8 cellular contexts compared by ENCODE assay signal in genomic region chr2:11154460-11155325, GRCh38.
A peak's percentile ranks its signal among the peaks of the same experiment; 100 is the strongest.
DNase-seq lines count a peak whose midpoint lies in the region; ATAC-seq and TF ChIP-seq lines count a peak whose summit lies in the region.

No MANE protein-coding gene starts in this region.

- H3K9me3 ChIP-seq in OCI-LY1 (ENCODE audit: low read length) (no peaks in the 10 kb centered on the region), mucosa of rectum (ENCODE audit: control insufficient read depth in 2 of 2, low read length in 2 of 2) (no peaks in the 10 kb centered on the region)

- H3K4me1 ChIP-seq in OCI-LY1 (ENCODE audit: insufficient read depth, low read length, severe bottlenecking) (peaks cover 14% of the 10 kb centered on the region), mucosa of rectum (ENCODE audit: control insufficient read depth in 2 of 2, insufficient read depth in 2 of 2, low read length in 2 of 2) (peaks cover 8 to 9% of the 10 kb centered on the region in 2 donors)

- no peaks in the 10 kb centered on the region for H3K79me2 ChIP-seq in OCI-LY1 (ENCODE audit: insufficient read depth, low read length)

- H2AFZ ChIP-seq in OCI-LY1 (ENCODE audit: low read length): peak overlapping the region; percentile 48

- peak; percentile 73 for ATAC-seq in GM21529 (IDR thresholded peaks at IDR 0.05; ENCODE audit: unreplicated experiment)

- H4K20me1 ChIP-seq in OCI-LY1 (ENCODE audit: insufficient read depth, low read length): no peaks in the 10 kb centered on the region

- H3K27ac ChIP-seq in OCI-LY1 (ENCODE audit: low read depth, low read length, poor library complexity, severe bottlenecking) (no peak overlapping the region), epithelial cell of prostate (peak overlapping the region; percentile 61), mucosa of rectum (ENCODE audit: low read depth in 2 of 2, low read length in 2 of 2) (peak overlapping the region; percentile 86 to 92)

- no peak for TF ChIP-seq CTCF in OCI-LY1 (IDR thresholded peaks at IDR 0.05; ENCODE audit: low read length)

- H3K27me3 ChIP-seq in OCI-LY1 (ENCODE audit: insufficient read depth, low read length) (no peaks in the 10 kb centered on the region), mucosa of rectum (ENCODE audit: control insufficient read depth in 2 of 2, insufficient read depth in 2 of 2, low read length in 2 of 2) (no peaks in the 10 kb centered on the region)

- DNase-seq in DMS153 (lab: John Stamatoyannopoulos, UW) (peak; percentile 86), HuH-7.5 (ENCODE audit: low spot score) (peak; percentile 92), activated T-cell treated with anti-CD3 and anti-CD28 coated beads for 24 hours (ENCODE audit: low read depth) (peak; percentile 98), epithelial cell of prostate (ENCODE audit: low read depth, low spot score) (peak; percentile 60)
- peak; percentile 98 for DNase-seq in stimulated activated CD8-positive, alpha-beta memory T cell treated with anti-CD3 and anti-CD28 coated beads, Interleukin-4, amount 100 ng/mL, for 24 hours (ENCODE audit: low read depth)

- H3K4me2 ChIP-seq in OCI-LY1 (ENCODE audit: low read length): peak overlapping the region; percentile 93

- H3K36me3 ChIP-seq in OCI-LY1 (ENCODE audit: insufficient read depth, low read length): no peaks in the 10 kb centered on the region
- H3K36me3 ChIP-seq in mucosa of rectum (ENCODE audit: control insufficient read depth in 2 of 2, insufficient read depth in 2 of 2, low read length in 2 of 2): no peaks in the 10 kb centered on the region

- H3K9ac ChIP-seq in OCI-LY1 (ENCODE audit: low read length): peak overlapping the region; percentile 75
- peak overlapping the region; percentile 72 to 84 for H3K9ac ChIP-seq in mucosa of rectum (ENCODE audit: low read depth in 1 of 2, low read length in 2 of 2)

- H3K4me3 ChIP-seq in OCI-LY1 (ENCODE audit: low read depth, low read length, poor library complexity, severe bottlenecking) (peak overlapping the region; percentile 68), mucosa of rectum (ENCODE audit: low read length in 2 of 2) (peak overlapping the region; percentile 64 to 81)

- H3K9me2 ChIP-seq in OCI-LY1 (ENCODE audit: low read depth, low read length): no peaks in the 10 kb centered on the region

- H3F3A ChIP-seq in OCI-LY1 (ENCODE audit: insufficient read depth, low read length): no peaks in the 10 kb centered on the region
